ENCODE assay signal across 22 cellular contexts in the genomic region with DNA sequence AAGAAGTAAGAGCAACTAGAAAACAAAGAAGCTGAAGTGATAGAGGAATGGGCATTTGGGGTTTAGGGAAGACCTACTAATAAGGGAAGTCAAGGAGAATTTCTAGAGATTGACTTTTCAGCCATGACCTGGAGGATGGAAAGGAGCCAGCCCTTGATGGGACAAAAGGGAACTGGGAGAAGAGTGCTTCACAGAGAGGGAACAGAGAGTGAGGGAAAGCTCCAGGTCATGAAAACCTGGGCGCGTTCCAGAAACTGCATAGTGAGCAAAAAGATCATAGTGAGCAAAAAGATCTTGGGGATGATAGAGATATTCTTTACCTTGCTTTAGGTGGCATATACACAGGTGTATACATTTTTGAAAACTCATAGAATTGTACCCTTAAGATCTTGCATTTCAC.
"Had no signal": no experiment of that assay in that cellular context is flagged by ENCODE, and none has a peak within 500 bp of the region (broad histone marks: within the 10 kb centered on the region; RNA-seq: fewer than 3 reads in every experiment).

No MANE protein-coding gene starts in this region.

- H3K4me3 ChIP-seq: pancreas, psoas muscle, right lobe of liver, sigmoid colon, stomach, thoracic aorta, tibial artery, transverse colon, upper lobe of right lung, uterus had no signal

- H3K9me3 ChIP-seq: neutrophil, pancreas, psoas muscle, right lobe of liver, sigmoid colon, stomach, thoracic aorta, tibial artery, transverse colon, upper lobe of right lung, uterus had no signal

- DNase-seq: naive thymus-derived CD4-positive, alpha-beta T cell; natural killer cell; nucleus accumbens; pancreas; psoas muscle; right cardiac atrium; right lobe of liver; sigmoid colon; small intestine; stimulated activated CD4-positive, alpha-beta T cell treated with anti-CD3 and anti-CD28 coated beads, Interleukin-15, amount 100 ng/mL, for 24 hours; stimulated activated CD4-positive, alpha-beta T cell treated with anti-CD3 and anti-CD28 coated beads, Interleukin-2, amount 100 ng/mL, for 24 hours; stimulated activated CD4-positive, alpha-beta T cell treated with anti-CD3 and anti-CD28 coated beads, Interleukin-2, amount 100 ng/mL, for 48 hours; stimulated activated CD4-positive, alpha-beta T cell treated with anti-CD3 and anti-CD28 coated beads, Interleukin-4, amount 100 ng/mL, for 24 hours; stimulated activated naive B cell treated with anti-CD40 and anti-IgM and Interleukin-4, amounts not matched to agents 10 μg/mL and 1 μg/mL and 100 μg/mL, for 72 hours; stimulated activated naive CD4-positive, alpha-beta T cell treated with Interleukin-2 at 50 U/mL for 16 hours; stomach; transverse colon; upper lobe of right lung; uterus had no signal

- H3K36me3 ChIP-seq: neutrophil, pancreas, right lobe of liver, sigmoid colon, stomach, thoracic aorta, tibial artery, transverse colon, upper lobe of right lung, uterus had no signal

- H3K4me1 ChIP-seq: pancreas, psoas muscle, right lobe of liver, sigmoid colon, stomach, tibial artery, transverse colon, upper lobe of right lung, uterus had no signal

- H3K27ac ChIP-seq: neutrophil, pancreas, psoas muscle, right lobe of liver, sigmoid colon, stomach, thoracic aorta, tibial artery, transverse colon, upper lobe of right lung, uterus had no signal

- ATAC-seq: naive thymus-derived CD4-positive, alpha-beta T cell; natural killer cell; pancreas; psoas muscle; right cardiac atrium; right lobe of liver; stimulated activated naive B cell treated with anti-CD40 and anti-IgM and Interleukin-4, amounts not matched to agents 10 μg/mL and 1 μg/mL and 100 μg/mL, for 72 hours; upper lobe of right lung had no signal

- H3K27me3 ChIP-seq: pancreas, right lobe of liver, sigmoid colon, stomach, tibial artery, transverse colon, upper lobe of right lung, uterus had no signal
